In genomic region chr3:15350141-15350540, GRCh38 we compare ENCODE assay signal across 1 cellular context.
A peak's percentile ranks its signal among the peaks of the same experiment; 100 is the strongest.
TF ChIP-seq lines count a peak whose summit lies in the region.

No MANE protein-coding gene starts in this region.

TF ChIP-seq in H1, 55 proteins besides CTCF, POLR2A, EP300 and RAD21:
- TF ChIP-seq KDM4A (IDR thresholded peaks at IDR 0.05; ENCODE audit: low read depth, low read length, severe bottlenecking) (no peak), MAX (IDR thresholded peaks at IDR 0.05) (peak; percentile 44; the same call in 1 of the 2 replicates), E2F6 (IDR thresholded peaks at IDR 0.05) (peak; percentile 37; the same call in 1 of the 2 replicates), RNF2 (IDR thresholded peaks at IDR 0.05; ENCODE audit: borderline replicate concordance, low read depth, low read length, missing control alignments, poor library complexity, severe bottlenecking) (no peak)
